ENCODE assay signal across 8 cellular contexts in the genomic region with DNA sequence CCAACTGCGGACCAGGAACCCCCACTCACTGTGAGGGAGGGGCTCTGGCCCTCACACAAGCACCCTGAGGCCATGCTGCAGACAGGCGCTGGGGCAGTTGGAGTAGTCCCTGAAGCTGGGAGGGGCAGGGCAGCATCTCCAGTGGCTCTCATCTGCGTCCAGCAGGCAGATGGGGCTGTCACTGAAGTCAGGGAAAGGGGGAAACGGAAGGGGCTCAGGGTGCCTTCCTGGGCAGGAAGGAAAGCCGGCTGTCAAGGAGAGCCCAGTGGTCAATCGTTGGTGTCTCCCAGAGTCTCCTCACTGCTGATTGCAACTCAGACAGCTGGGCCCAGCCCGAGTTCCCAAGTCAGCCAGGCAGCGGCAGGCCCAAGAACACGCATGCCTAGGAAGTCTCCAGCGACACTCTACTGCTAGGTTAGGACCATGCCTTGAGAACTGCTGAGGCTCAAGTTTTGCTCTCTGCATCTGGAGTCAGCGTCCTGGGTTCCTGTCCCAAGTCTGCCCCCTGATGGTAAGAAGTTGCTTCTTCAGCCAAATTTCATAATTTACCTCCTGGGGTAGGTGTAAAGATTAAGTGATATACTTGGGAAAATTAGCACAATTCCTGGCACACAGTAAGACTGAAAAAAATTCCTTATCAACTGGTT. TPM values are rescaled to one million over a fixed set of nuclear protein-coding genes. Genes with fewer than 3 reads are reported as not detected.
DNase-seq lines count a peak whose midpoint lies in the region; ATAC-seq and TF ChIP-seq lines count a peak whose summit lies in the region.

No MANE protein-coding gene starts in this region.

- peak; percentile 46 for DNase-seq in DMS153 (lab: John Stamatoyannopoulos, UW)
- DNase-seq in Karpas-422 = peak; percentile 90
- DNase-seq in SK-MEL-5 (ENCODE audit: low read depth, low spot score) = peak; percentile 84
- DNase-seq in activated naive CD4-positive, alpha-beta T cell treated with anti-CD3 and anti-CD28 coated beads, Interleukin-2, amount 10 ng/mL, durations not matched to agents 7 days and 5 days = peak; percentile 75
- peak; percentile 71 for DNase-seq in glomerular visceral epithelial cell (ENCODE audit: extremely low spot score)
- no peak for DNase-seq in cerebellar nuclear complex (lab: John Stamatoyannopoulos, UW)

- TF ChIP-seq CTCF in parathyroid adenoma (IDR thresholded peaks at IDR 0.05) = peak; percentile 76

- no peak overlapping the region for H3K27ac ChIP-seq in Karpas-422 (ENCODE audit: low read length)
- H3K27ac ChIP-seq in parathyroid adenoma = no peak overlapping the region

- H3K27me3 ChIP-seq in Karpas-422 (ENCODE audit: low read length) (peaks cover 6% of the 10 kb centered on the region; the same call in 1 of the 2 replicates), parathyroid adenoma (ENCODE audit: control insufficient read depth, insufficient read depth, low read length) (no peaks in the 10 kb centered on the region)

- in situ Hi-C loops in SK-MEL-5 (cut with HindIII; ENCODE audit: low pct_unique_long_range_greater_than_20kb, low sequenced_read_pairs) = no loop called here

- peaks cover 38% of the 10 kb centered on the region for H3K27me3 Mint-ChIP-seq in activated naive CD4-positive, alpha-beta T cell treated with anti-CD3 and anti-CD28 coated beads, Interleukin-2, amount 10 ng/mL, durations not matched to agents 7 days and 5 days

- H3K9me2 ChIP-seq in Karpas-422 (replicated peaks; ENCODE audit: insufficient read depth, low read length) = no peaks in the 10 kb centered on the region

- CTCF ChIA-PET in activated naive CD4-positive, alpha-beta T cell treated with anti-CD3 and anti-CD28 coated beads, Interleukin-2, amount 10 ng/mL, durations not matched to agents 7 days and 5 days (lab: Charles Lee) = interaction anchor here (0.9 to 6.1 kb wide), 14 partner anchors 11 to 76 kb away, joined by 3 to 51 read pairs (median 6); a partner anchor contains a TSS

- H3K9me3 ChIP-seq in Karpas-422 (ENCODE audit: low read length) (peaks cover 8% of the 10 kb centered on the region; the same call in 1 of the 2 replicates), parathyroid adenoma (ENCODE audit: control insufficient read depth, low read length) (no peaks in the 10 kb centered on the region)

- no peak overlapping the region for H3K4me2 ChIP-seq in Karpas-422 (ENCODE audit: low read depth, low read length, poor library complexity, severe bottlenecking)
- H3K4me2 ChIP-seq in parathyroid adenoma (ENCODE audit: low read length) = no peak overlapping the region

- H3K79me2 ChIP-seq in Karpas-422 (ENCODE audit: low read length) = no peaks in the 10 kb centered on the region
- no peaks in the 10 kb centered on the region for H3K79me2 ChIP-seq in parathyroid adenoma

- H3K9ac ChIP-seq in Karpas-422 (ENCODE audit: low read length) (0 out of 2 replicates have a peak overlapping the region, but pooled peaks have one; percentile 2), parathyroid adenoma (no peak overlapping the region)

- H3K9me3 Mint-ChIP-seq in activated naive CD4-positive, alpha-beta T cell treated with anti-CD3 and anti-CD28 coated beads, Interleukin-2, amount 10 ng/mL, durations not matched to agents 7 days and 5 days = peaks cover 11% of the 10 kb centered on the region

- H3K36me3 ChIP-seq in Karpas-422 (ENCODE audit: insufficient read depth, low read length) (no peaks in the 10 kb centered on the region), parathyroid adenoma (ENCODE audit: control insufficient read depth, insufficient read depth, low read length) (peaks cover 1% of the 10 kb centered on the region)

- no peak overlapping the region for H3K4me3 Mint-ChIP-seq in activated naive CD4-positive, alpha-beta T cell treated with anti-CD3 and anti-CD28 coated beads, Interleukin-2, amount 10 ng/mL, durations not matched to agents 7 days and 5 days

- H3K4me3 ChIP-seq in Karpas-422 (ENCODE audit: low read length) = no peak overlapping the region
- no peak overlapping the region for H3K4me3 ChIP-seq in parathyroid adenoma (ENCODE audit: low read depth, low read length)

- peaks cover 31% of the 10 kb centered on the region for H3K4me1 Mint-ChIP-seq in activated naive CD4-positive, alpha-beta T cell treated with anti-CD3 and anti-CD28 coated beads, Interleukin-2, amount 10 ng/mL, durations not matched to agents 7 days and 5 days

- H4K20me1 ChIP-seq in Karpas-422 (ENCODE audit: insufficient read depth, low read depth, low read length) = no peaks in the 10 kb centered on the region

- H3K27ac Mint-ChIP-seq in activated naive CD4-positive, alpha-beta T cell treated with anti-CD3 and anti-CD28 coated beads, Interleukin-2, amount 10 ng/mL, durations not matched to agents 7 days and 5 days = no peak overlapping the region

- peak; percentile 87 for ATAC-seq in GM21529 (IDR thresholded peaks at IDR 0.05; ENCODE audit: unreplicated experiment)

- peaks cover 10% of the 10 kb centered on the region for H3K36me3 Mint-ChIP-seq in activated naive CD4-positive, alpha-beta T cell treated with anti-CD3 and anti-CD28 coated beads, Interleukin-2, amount 10 ng/mL, durations not matched to agents 7 days and 5 days

- H3K4me1 ChIP-seq in Karpas-422 (ENCODE audit: low read length) (no peaks in the 10 kb centered on the region), parathyroid adenoma (no peaks in the 10 kb centered on the region)

- H2AFZ ChIP-seq in Karpas-422 (ENCODE audit: low read length) = no peak overlapping the region
- peak overlapping the region; percentile 74 for H2AFZ ChIP-seq in parathyroid adenoma

RNA-seq across cellular contexts. Expression of a gene that starts 27.4 kb away (rescaled TPM):
- not detected in 2 replicates for total RNA-seq in Karpas-422 (2014; rRNA removed; shearing (Covaris generic); ENCODE audit: low replicate concordance)
- total RNA-seq in SK-MEL-5 (2014; rRNA removed; shearing (Covaris generic)) = 0.18 TPM in 1 of 2 replicates, not detected in the other
- polyA plus RNA-seq in SK-MEL-5 (2015; cell fraction: cytosol; rRNA removed) = 0.06 TPM in 1 of 2 replicates, not detected in the other
- polyA plus RNA-seq in SK-MEL-5 (2015; cell fraction: nucleus; rRNA removed) = not detected in 2 replicates

RNA-seq across cellular contexts. Expression of a gene that starts 35.0 kb away (rescaled TPM):
- not detected in 2 replicates for total RNA-seq in Karpas-422 (2014; rRNA removed; shearing (Covaris generic); ENCODE audit: low replicate concordance)
- not detected in 2 replicates for total RNA-seq in SK-MEL-5 (2014; rRNA removed; shearing (Covaris generic))
- polyA plus RNA-seq in SK-MEL-5 (2015; cell fraction: cytosol; rRNA removed) = not detected in 2 replicates
- not detected in 2 replicates for polyA plus RNA-seq in SK-MEL-5 (2015; cell fraction: nucleus; rRNA removed)

Comparison
In these comparisons a context has a peak if more than half of its experiments do, and no peak if none do; other contexts are left out.
1. DNase-seq: peak in DMS153 (single experiment), Karpas-422 (single experiment), SK-MEL-5 (single experiment), activated naive CD4-positive, alpha-beta T cell treated with anti-CD3 and anti-CD28 coated beads, Interleukin-2, amount 10 ng/mL, durations not matched to agents 7 days and 5 days (single experiment) and glomerular visceral epithelial cell (single experiment); none in cerebellar nuclear complex (0 of 2).